ENCODE assay signal across 23 cellular contexts in the genomic region with DNA sequence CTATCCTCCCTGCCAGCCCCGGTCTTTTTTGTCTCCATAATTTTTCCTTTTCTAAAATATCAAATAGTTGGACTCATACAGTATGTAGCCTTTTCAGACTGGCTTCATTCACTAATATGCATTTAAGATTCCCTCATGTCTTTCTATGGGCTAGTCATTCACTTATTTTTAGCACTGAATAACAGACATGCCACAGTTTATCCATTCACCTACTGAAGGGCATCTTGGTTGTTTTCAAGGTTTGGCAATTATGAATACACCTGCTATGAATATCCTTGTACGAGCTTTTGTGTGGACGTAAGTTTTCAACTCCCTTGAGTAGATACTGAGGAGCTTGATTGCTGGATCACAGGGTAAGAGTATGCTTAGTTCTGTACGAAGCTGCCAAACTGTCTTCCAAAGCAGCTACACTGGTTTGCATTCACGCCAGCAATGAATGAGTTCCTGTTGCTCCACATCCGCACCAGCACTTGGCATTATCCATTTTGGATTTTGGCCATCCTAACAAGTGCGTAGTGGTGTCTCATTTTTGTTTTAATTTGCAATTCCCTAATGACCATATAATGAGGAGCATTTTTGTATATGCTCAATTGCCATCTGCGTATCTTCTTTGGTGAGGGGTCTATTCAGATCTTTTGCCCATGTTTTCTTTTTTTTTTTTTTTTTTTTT.
"Had no signal": no experiment of that assay in that cellular context is flagged by ENCODE, and none has a peak within 500 bp of the region (broad histone marks: within the 10 kb centered on the region; RNA-seq: fewer than 3 reads in every experiment).

No MANE protein-coding gene starts in this region.

- H3K36me3 ChIP-seq: colonic mucosa, prostate gland, uterus had no signal

- H3K9ac ChIP-seq: parathyroid adenoma had no signal

- H2AFZ ChIP-seq: hepatocyte, parathyroid adenoma had no signal

- H3K4me3 ChIP-seq: colonic mucosa, hepatocyte, left ventricle myocardium inferior, lung, prostate gland, sigmoid colon, suprapubic skin, thyroid gland, uterus had no signal

- H3K27me3 ChIP-seq: colonic mucosa, foreskin keratinocyte, hepatocyte, sigmoid colon, suprapubic skin, thyroid gland, uterus had no signal

- DNase-seq: colonic mucosa; dermis blood vessel endothelial cell; erythroblast; foreskin keratinocyte; left cardiac atrium; left ventricle myocardium inferior; mesenchymal stem cell; naive thymus-derived CD4-positive, alpha-beta T cell; nephron progenitor cell; retina; sigmoid colon; small intestine; stimulated activated CD4-positive, alpha-beta T cell treated with anti-CD3 and anti-CD28 coated beads, Interleukin-12 subunit alpha, Interleukin-12 subunit beta, amount 100 ng/mL, for 4 hours; stimulated activated CD4-positive, alpha-beta T cell treated with anti-CD3 and anti-CD28 coated beads, Interleukin-2, amount 100 ng/mL, for 48 hours; stimulated activated naive CD8-positive, alpha-beta T cell treated with anti-CD3 and anti-CD28 coated beads, Interleukin-15, Interleukin-2, amounts not matched to agents 100 U/mL and 50 U/mL, for 24 hours; thyroid gland; uterus had no signal

- H3K4me1 ChIP-seq: colonic mucosa, foreskin keratinocyte, parathyroid adenoma, prostate gland, sigmoid colon, suprapubic skin, thyroid gland, uterus had no signal

- H3K4me3 Mint-ChIP-seq: naive thymus-derived CD4-positive, alpha-beta T cell; nephron progenitor cell; type B pancreatic cell had no signal

- H3K4me2 ChIP-seq: hepatocyte had no signal

- H3K9me3 ChIP-seq: colonic mucosa, prostate gland, sigmoid colon, suprapubic skin, thyroid gland, uterus had no signal

- H3K27ac ChIP-seq: colonic mucosa, foreskin keratinocyte, hepatocyte, left ventricle myocardium inferior, parathyroid adenoma, prostate gland, sigmoid colon, suprapubic skin, thyroid gland, uterus had no signal

- H3K4me1 Mint-ChIP-seq: nephron progenitor cell had no signal

- H3K79me2 ChIP-seq: hepatocyte, parathyroid adenoma had no signal

- H3K27me3 Mint-ChIP-seq: naive thymus-derived CD4-positive, alpha-beta T cell; type B pancreatic cell had no signal

- ATAC-seq: foreskin keratinocyte; left cardiac atrium; naive thymus-derived CD4-positive, alpha-beta T cell; stimulated activated naive CD8-positive, alpha-beta T cell treated with anti-CD3 and anti-CD28 coated beads, Interleukin-15, Interleukin-2, amounts not matched to agents 100 U/mL and 50 U/mL, for 24 hours had no signal

- H3K27ac Mint-ChIP-seq: nephron progenitor cell, type B pancreatic cell had no signal
